ENCODE assay signal across 1 cellular context in genomic region chr7:129569811-129570215, GRCh38.
TF ChIP-seq lines count a peak whose summit lies in the region.

No MANE protein-coding gene starts in this region.

TF ChIP-seq in HepG2, 621 proteins besides CTCF, POLR2A, EP300 and RAD21 (continued from another document and continues in another):
- TF ChIP-seq ZNF724P (CRISPR knock-in tag; IDR thresholded peaks at IDR 0.05; ENCODE audit: borderline replicate concordance) = no peak
- no peak for TF ChIP-seq RBFOX2 (IDR thresholded peaks at IDR 0.05; ENCODE audit: low read depth, low read length)
- no peak for TF ChIP-seq RORA (CRISPR knock-in tag; IDR thresholded peaks at IDR 0.05)
- no peak for TF ChIP-seq FLYWCH1 (CRISPR knock-in tag; IDR thresholded peaks at IDR 0.05)
- no peak for TF ChIP-seq MATR3 (CRISPR knock-in tag; IDR thresholded peaks at IDR 0.05)
- TF ChIP-seq, protein P1, sequence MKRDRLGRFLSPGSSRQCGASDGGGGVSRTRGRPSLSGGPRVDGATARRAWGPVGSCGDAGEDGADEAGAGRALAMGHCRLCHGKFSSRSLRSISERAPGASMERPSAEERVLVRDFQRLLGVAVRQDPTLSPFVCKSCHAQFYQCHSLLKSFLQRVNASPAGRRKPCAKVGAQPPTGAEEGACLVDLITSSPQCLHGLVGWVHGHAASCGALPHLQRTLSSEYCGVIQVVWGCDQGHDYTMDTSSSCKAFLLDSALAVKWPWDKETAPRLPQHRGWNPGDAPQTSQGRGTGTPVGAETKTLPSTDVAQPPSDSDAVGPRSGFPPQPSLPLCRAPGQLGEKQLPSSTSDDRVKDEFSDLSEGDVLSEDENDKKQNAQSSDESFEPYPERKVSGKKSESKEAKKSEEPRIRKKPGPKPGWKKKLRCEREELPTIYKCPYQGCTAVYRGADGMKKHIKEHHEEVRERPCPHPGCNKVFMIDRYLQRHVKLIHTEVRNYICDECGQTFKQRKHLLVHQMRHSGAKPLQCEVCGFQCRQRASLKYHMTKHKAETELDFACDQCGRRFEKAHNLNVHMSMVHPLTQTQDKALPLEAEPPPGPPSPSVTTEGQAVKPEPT (CRISPR knock-in tag; IDR thresholded peaks at IDR 0.05; ENCODE audit: low read depth) = no peak
- TF ChIP-seq ZNF430 (CRISPR knock-in tag; IDR thresholded peaks at IDR 0.05) = no peak
- TF ChIP-seq ZNF296 (CRISPR knock-in tag; conservative IDR thresholded peaks at IDR 0.05) = no peak
- no peak for TF ChIP-seq RERE (CRISPR knock-in tag; IDR thresholded peaks at IDR 0.05; ENCODE audit: low read depth)
- TF ChIP-seq ZNF441 (CRISPR knock-in tag; IDR thresholded peaks at IDR 0.05; ENCODE audit: borderline replicate concordance) = no peak
- TF ChIP-seq NFYB (CRISPR knock-in tag; IDR thresholded peaks at IDR 0.05) = no peak
- TF ChIP-seq, protein P2, sequence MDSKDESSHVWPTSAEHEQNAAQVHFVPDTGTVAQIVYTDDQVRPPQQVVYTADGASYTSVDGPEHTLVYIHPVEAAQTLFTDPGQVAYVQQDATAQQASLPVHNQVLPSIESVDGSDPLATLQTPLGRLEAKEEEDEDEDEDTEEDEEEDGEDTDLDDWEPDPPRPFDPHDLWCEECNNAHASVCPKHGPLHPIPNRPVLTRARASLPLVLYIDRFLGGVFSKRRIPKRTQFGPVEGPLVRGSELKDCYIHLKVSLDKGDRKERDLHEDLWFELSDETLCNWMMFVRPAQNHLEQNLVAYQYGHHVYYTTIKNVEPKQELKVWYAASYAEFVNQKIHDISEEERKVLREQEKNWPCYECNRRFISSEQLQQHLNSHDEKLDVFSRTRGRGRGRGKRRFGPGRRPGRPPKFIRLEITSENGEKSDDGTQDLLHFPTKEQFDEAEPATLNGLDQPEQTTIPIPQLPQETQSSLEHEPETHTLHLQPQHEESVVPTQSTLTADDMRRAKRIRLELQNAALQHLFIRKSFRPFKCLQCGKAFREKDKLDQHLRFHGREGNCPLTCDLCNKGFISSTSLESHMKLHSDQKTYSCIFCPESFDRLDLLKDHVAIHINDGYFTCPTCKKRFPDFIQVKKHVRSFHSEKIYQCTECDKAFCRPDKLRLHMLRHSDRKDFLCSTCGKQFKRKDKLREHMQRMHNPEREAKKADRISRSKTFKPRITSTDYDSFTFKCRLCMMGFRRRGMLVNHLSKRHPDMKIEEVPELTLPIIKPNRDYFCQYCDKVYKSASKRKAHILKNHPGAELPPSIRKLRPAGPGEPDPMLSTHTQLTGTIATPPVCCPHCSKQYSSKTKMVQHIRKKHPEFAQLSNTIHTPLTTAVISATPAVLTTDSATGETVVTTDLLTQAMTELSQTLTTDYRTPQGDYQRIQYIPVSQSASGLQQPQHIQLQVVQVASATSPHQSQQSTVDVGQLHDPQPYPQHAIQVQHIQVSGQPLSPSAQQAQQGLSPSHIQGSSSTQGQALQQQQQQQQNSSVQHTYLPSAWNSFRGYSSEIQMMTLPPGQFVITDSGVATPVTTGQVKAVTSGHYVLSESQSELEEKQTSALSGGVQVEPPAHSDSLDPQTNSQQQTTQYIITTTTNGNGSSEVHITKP (CRISPR knock-in tag; IDR thresholded peaks at IDR 0.05; ENCODE audit: low read depth) = 0 out of 2 replicates have a peak, but pooled peaks have one; percentile 33
- no peak for TF ChIP-seq IRF2 (CRISPR knock-in tag; IDR thresholded peaks at IDR 0.05)
- no peak for TF ChIP-seq ATAD3A (CRISPR knock-in tag; IDR thresholded peaks at IDR 0.05)
- TF ChIP-seq MLLT10 (CRISPR knock-in tag; IDR thresholded peaks at IDR 0.05) = no peak
- TF ChIP-seq HHEX (CRISPR knock-in tag; IDR thresholded peaks at IDR 0.05) = no peak
- TF ChIP-seq ZNF879 (CRISPR knock-in tag; IDR thresholded peaks at IDR 0.05) = no peak
- peak; percentile 27; the same call in 1 of the 2 replicates for TF ChIP-seq TBX3 (IDR thresholded peaks at IDR 0.05; ENCODE audit: borderline replicate concordance)
- TF ChIP-seq ZBTB7A (CRISPR knock-in tag; IDR thresholded peaks at IDR 0.05) = no peak
- TF ChIP-seq ZNF780A (CRISPR knock-in tag; IDR thresholded peaks at IDR 0.05) = no peak
- TF ChIP-seq, protein P3, sequence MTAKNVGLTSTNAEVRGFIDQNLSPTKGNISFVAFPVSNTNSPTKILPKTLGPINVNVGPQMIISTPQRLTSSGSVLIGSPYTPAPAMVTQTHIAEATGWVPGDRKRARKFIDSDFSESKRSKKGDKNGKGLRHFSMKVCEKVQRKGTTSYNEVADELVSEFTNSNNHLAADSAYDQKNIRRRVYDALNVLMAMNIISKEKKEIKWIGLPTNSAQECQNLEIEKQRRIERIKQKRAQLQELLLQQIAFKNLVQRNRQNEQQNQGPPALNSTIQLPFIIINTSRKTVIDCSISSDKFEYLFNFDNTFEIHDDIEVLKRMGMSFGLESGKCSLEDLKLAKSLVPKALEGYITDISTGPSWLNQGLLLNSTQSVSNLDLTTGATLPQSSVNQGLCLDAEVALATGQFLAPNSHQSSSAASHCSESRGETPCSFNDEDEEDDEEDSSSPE (CRISPR knock-in tag; IDR thresholded peaks at IDR 0.05) = 0 out of 2 replicates have a peak, but pooled peaks have one; percentile 23
- no peak for TF ChIP-seq ZNF629 (CRISPR knock-in tag; conservative IDR thresholded peaks at IDR 0.05)
- TF ChIP-seq ATF3 (CRISPR knock-in tag; IDR thresholded peaks at IDR 0.05) = peak; percentile 92
- no peak for TF ChIP-seq ZNF333 (CRISPR knock-in tag; IDR thresholded peaks at IDR 0.05; ENCODE audit: borderline replicate concordance)
- no peak for TF ChIP-seq NR3C1 (CRISPR knock-in tag; IDR thresholded peaks at IDR 0.05)
- TF ChIP-seq, protein P4, sequence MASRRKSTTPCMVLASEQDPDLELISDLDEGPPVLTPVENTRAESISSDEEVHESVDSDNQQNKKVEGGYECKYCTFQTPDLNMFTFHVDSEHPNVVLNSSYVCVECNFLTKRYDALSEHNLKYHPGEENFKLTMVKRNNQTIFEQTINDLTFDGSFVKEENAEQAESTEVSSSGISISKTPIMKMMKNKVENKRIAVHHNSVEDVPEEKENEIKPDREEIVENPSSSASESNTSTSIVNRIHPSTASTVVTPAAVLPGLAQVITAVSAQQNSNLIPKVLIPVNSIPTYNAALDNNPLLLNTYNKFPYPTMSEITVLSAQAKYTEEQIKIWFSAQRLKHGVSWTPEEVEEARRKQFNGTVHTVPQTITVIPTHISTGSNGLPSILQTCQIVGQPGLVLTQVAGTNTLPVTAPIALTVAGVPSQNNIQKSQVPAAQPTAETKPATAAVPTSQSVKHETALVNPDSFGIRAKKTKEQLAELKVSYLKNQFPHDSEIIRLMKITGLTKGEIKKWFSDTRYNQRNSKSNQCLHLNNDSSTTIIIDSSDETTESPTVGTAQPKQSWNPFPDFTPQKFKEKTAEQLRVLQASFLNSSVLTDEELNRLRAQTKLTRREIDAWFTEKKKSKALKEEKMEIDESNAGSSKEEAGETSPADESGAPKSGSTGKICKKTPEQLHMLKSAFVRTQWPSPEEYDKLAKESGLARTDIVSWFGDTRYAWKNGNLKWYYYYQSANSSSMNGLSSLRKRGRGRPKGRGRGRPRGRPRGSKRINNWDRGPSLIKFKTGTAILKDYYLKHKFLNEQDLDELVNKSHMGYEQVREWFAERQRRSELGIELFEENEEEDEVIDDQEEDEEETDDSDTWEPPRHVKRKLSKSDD (CRISPR knock-in tag; IDR thresholded peaks at IDR 0.05; ENCODE audit: low read depth) = no peak
- TF ChIP-seq, protein P5, sequence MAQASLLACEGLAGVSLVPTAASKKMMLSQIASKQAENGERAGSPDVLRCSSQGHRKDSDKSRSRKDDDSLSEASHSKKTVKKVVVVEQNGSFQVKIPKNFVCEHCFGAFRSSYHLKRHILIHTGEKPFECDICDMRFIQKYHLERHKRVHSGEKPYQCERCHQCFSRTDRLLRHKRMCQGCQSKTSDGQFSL (CRISPR knock-in tag; IDR thresholded peaks at IDR 0.05) = no peak
- no peak for TF ChIP-seq SRF (IDR thresholded peaks at IDR 0.05; ENCODE audit: low read depth, low read length)
- no peak for TF ChIP-seq ETV6 (CRISPR knock-in tag; conservative IDR thresholded peaks at IDR 0.05)
- no peak for TF ChIP-seq FOXJ3 (CRISPR knock-in tag; IDR thresholded peaks at IDR 0.05; ENCODE audit: borderline replicate concordance)
- no peak for TF ChIP-seq ZNF609 (CRISPR knock-in tag; IDR thresholded peaks at IDR 0.05; ENCODE audit: borderline replicate concordance)
- no peak; the same call in 1 of the 2 replicates for TF ChIP-seq ETV5 (CRISPR knock-in tag; IDR thresholded peaks at IDR 0.05; ENCODE audit: borderline replicate concordance)
- TF ChIP-seq NFIB (CRISPR knock-in tag; IDR thresholded peaks at IDR 0.05; ENCODE audit: borderline replicate concordance) = no peak
- TF ChIP-seq RBM39 (IDR thresholded peaks at IDR 0.05; ENCODE audit: low read depth, low read length, poor library complexity, severe bottlenecking) = no peak
- no peak for TF ChIP-seq ZNF567 (CRISPR knock-in tag; IDR thresholded peaks at IDR 0.05; ENCODE audit: borderline replicate concordance)
- no peak for TF ChIP-seq THRA (CRISPR knock-in tag; IDR thresholded peaks at IDR 0.05; ENCODE audit: borderline replicate concordance)
